In the genomic region with DNA sequence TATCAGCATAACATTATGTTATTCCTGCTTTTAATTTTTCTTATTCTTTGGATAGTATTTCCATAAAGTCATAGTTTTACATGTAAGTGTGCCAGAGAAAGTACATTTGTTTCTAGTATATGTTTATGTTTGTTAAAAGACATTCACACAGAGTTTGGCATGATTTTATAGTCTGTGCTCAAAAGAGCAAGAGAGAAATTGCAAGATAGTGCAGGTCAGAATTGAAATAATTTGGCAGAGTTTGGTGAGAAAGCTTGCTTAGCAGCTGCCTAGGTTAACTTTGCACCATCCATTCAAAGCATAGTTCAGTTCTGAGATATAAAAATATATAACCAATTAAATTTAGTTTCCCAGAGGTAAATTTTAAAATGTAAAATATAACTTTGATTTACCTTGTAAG, we compare ENCODE assay signal across 18 cellular contexts. TPM values are rescaled to one million over a fixed set of nuclear protein-coding genes. Genes with fewer than 3 reads are reported as not detected.
A peak's percentile ranks its signal among the peaks of the same experiment; 100 is the strongest.
DNase-seq lines count a peak whose midpoint lies in the region; ATAC-seq and TF ChIP-seq lines count a peak whose summit lies in the region.
"Had no signal": no experiment of that assay in that cellular context is flagged by ENCODE, and none has a peak within 500 bp of the region (broad histone marks: within the 10 kb centered on the region; RNA-seq: fewer than 3 reads in every experiment).

No MANE protein-coding gene starts in this region.

- no peak for TF ChIP-seq CTCF in OCI-LY7 (conservative IDR thresholded peaks at IDR 0.05; ENCODE audit: low read length)
- no peak for TF ChIP-seq CTCF in left lung (IDR thresholded peaks at IDR 0.05)
- no peak for TF ChIP-seq CTCF in ovary (IDR thresholded peaks at IDR 0.05)

- H3K27me3 ChIP-seq in effector memory CD4-positive, alpha-beta T cell (replicated peaks; ENCODE audit: control insufficient read depth, insufficient read depth, low read length, poor library complexity, severe bottlenecking), result no peaks in the 10 kb centered on the region
- H3K27me3 ChIP-seq in left lung (no peaks in the 10 kb centered on the region), ovary (no peaks in the 10 kb centered on the region)
- H3K27me3 ChIP-seq: breast epithelium had no signal

- BruUV-seq in OCI-LY7 (replicated peaks; lab: Mats Ljungman, UMichigan), result no TSS peak

- no peak overlapping the region for H2AFZ ChIP-seq in OCI-LY7 (ENCODE audit: low read length)

- H3K27ac ChIP-seq in OCI-LY7 (ENCODE audit: low read depth, low read length, poor library complexity, severe bottlenecking) (no peak overlapping the region), left lung (peak overlapping the region in 1 of 2 donors; percentile 5), ovary (no peak overlapping the region)
- peak overlapping the region; percentile 75 for H3K27ac ChIP-seq in effector memory CD4-positive, alpha-beta T cell (ENCODE audit: insufficient read depth, low read length, poor library complexity, severe bottlenecking)
- H3K27ac ChIP-seq: breast epithelium had no signal

- H3K4me1 Mint-ChIP-seq in activated naive CD4-positive, alpha-beta T cell treated with anti-CD3 and anti-CD28 coated beads for 36 hours (ENCODE audit: low read depth), result peaks cover 91% of the 10 kb centered on the region
- peaks cover 48 to 85% of the 10 kb centered on the region in 2 donors for H3K4me1 Mint-ChIP-seq in stimulated activated naive B cell treated with anti-CD40 and anti-IgM and Interleukin-4, amounts not matched to agents 10 μg/mL and 1 μg/mL and 100 μg/mL, for 72 hours

- CTCF ChIA-PET in activated naive CD4-positive, alpha-beta T cell treated with anti-CD3 and anti-CD28 coated beads for 36 hours (lab: Charles Lee), result no interaction called here
- CTCF ChIA-PET in OCI-LY7 (lab: Charles Lee; ENCODE audit: unreplicated experiment), result interaction anchor here (0.6 kb wide), 1 partner anchor 823 kb away, joined by 4 read pairs; no protein-coding TSS in a partner anchor

- no peaks in the 10 kb centered on the region for H3K36me3 ChIP-seq in OCI-LY7 (ENCODE audit: insufficient read depth, low read length)
- no peaks in the 10 kb centered on the region for H3K36me3 ChIP-seq in effector memory CD4-positive, alpha-beta T cell (ENCODE audit: control insufficient read depth, insufficient read depth, low read length)
- no peaks in the 10 kb centered on the region for H3K36me3 ChIP-seq in left lung
- no peaks in the 10 kb centered on the region for H3K36me3 ChIP-seq in ovary
- H3K36me3 ChIP-seq: breast epithelium had no signal

- H3K4me3 ChIP-seq in OCI-LY7 (ENCODE audit: low read depth, low read length, poor library complexity, severe bottlenecking) (no peak overlapping the region), left lung (no peak overlapping the region), ovary (no peak overlapping the region)
- no peak overlapping the region for H3K4me3 ChIP-seq in effector memory CD4-positive, alpha-beta T cell (ENCODE audit: insufficient read depth, low read depth, low read length, poor library complexity, severe bottlenecking)
- H3K4me3 ChIP-seq: breast epithelium, K562 had no signal

- peak; percentile 6 for ATAC-seq in stimulated activated naive B cell treated with anti-CD40 and anti-IgM and Interleukin-4, amounts not matched to agents 10 μg/mL and 1 μg/mL and 100 μg/mL, for 72 hours (replicated peaks)
- ATAC-seq in left lung, result no peak
- ATAC-seq: HCT116 had no signal

- peaks cover 52% of the 10 kb centered on the region; the same call in 1 of the 2 replicates for H3K79me2 ChIP-seq in OCI-LY7 (ENCODE audit: insufficient read depth, low read depth, low read length)

- TF ChIP-seq EP300 in ovary (IDR thresholded peaks at IDR 0.05), result no peak

- H4K20me1 ChIP-seq in OCI-LY7 (ENCODE audit: insufficient read depth, low read length), result no peaks in the 10 kb centered on the region

- H3K27me3 Mint-ChIP-seq in activated naive CD4-positive, alpha-beta T cell treated with anti-CD3 and anti-CD28 coated beads for 36 hours (ENCODE audit: low read depth), result no peaks in the 10 kb centered on the region
- no peaks in the 10 kb centered on the region for H3K27me3 Mint-ChIP-seq in stimulated activated naive B cell treated with anti-CD40 and anti-IgM and Interleukin-4, amounts not matched to agents 10 μg/mL and 1 μg/mL and 100 μg/mL, for 72 hours

- POLR2A ChIA-PET in OCI-LY7 (lab: Charles Lee), result interaction anchor here (1.0 to 1.6 kb wide), 3 partner anchors 10 to 22 kb away, joined by 3 to 7 read pairs (median 4); no protein-coding TSS in a partner anchor

- no peaks in the 10 kb centered on the region for H3K9me3 ChIP-seq in OCI-LY7 (ENCODE audit: low read length)
- no peaks in the 10 kb centered on the region for H3K9me3 ChIP-seq in effector memory CD4-positive, alpha-beta T cell (ENCODE audit: control insufficient read depth, low read length)
- no peaks in the 10 kb centered on the region for H3K9me3 ChIP-seq in left lung
- H3K9me3 ChIP-seq in ovary, result no peaks in the 10 kb centered on the region
- H3K9me3 ChIP-seq: breast epithelium had no signal

- no peak for DNase-seq in activated naive CD4-positive, alpha-beta T cell treated with anti-CD3 and anti-CD28 coated beads for 36 hours
- DNase-seq in activated naive CD4-positive, alpha-beta T cell treated with Interleukin-2 at 50 U/mL for 16 hours, result no peak
- no peak for DNase-seq in OCI-LY7 (ENCODE audit: low spot score)
- DNase-seq in effector memory CD4-positive, alpha-beta T cell, result no peak
- DNase-seq in stimulated activated naive B cell treated with anti-CD40 and anti-IgM and Interleukin-4, amounts not matched to agents 10 μg/mL and 1 μg/mL and 100 μg/mL, for 72 hours, result no peak
- DNase-seq in left lung, result no peak
- DNase-seq in amniotic stem cell (lab: John Stamatoyannopoulos, UW), result no peak
- DNase-seq in ovary, result no peak
- DNase-seq: ACHN; activated naive CD4-positive, alpha-beta T cell; erythroblast; NCI-H2029 treated with DMSO at 0.1 percent for 48 hours; NCI-H446 treated with DMSO at 0.1 percent for 48 hours; Right ventricle myocardium superior; trophoblast cell had no signal

- peak overlapping the region; percentile 86 for H3K27ac Mint-ChIP-seq in activated naive CD4-positive, alpha-beta T cell treated with anti-CD3 and anti-CD28 coated beads for 36 hours
- H3K27ac Mint-ChIP-seq in stimulated activated naive B cell treated with anti-CD40 and anti-IgM and Interleukin-4, amounts not matched to agents 10 μg/mL and 1 μg/mL and 100 μg/mL, for 72 hours, result no peak overlapping the region

- no peaks in the 10 kb centered on the region for H3K9me3 Mint-ChIP-seq in activated naive CD4-positive, alpha-beta T cell treated with anti-CD3 and anti-CD28 coated beads for 36 hours
- peaks cover 6 to 10% of the 10 kb centered on the region in 2 donors for H3K9me3 Mint-ChIP-seq in stimulated activated naive B cell treated with anti-CD40 and anti-IgM and Interleukin-4, amounts not matched to agents 10 μg/mL and 1 μg/mL and 100 μg/mL, for 72 hours

- H3K9me2 ChIP-seq in OCI-LY7 (ENCODE audit: insufficient read depth, low read length), result no peaks in the 10 kb centered on the region

- no peak overlapping the region for H3K4me3 Mint-ChIP-seq in activated naive CD4-positive, alpha-beta T cell treated with anti-CD3 and anti-CD28 coated beads for 36 hours
- H3K4me3 Mint-ChIP-seq in stimulated activated naive B cell treated with anti-CD40 and anti-IgM and Interleukin-4, amounts not matched to agents 10 μg/mL and 1 μg/mL and 100 μg/mL, for 72 hours, result peak overlapping the region in 1 of 2 donors; percentile 44

- H3K4me1 ChIP-seq in OCI-LY7 (ENCODE audit: insufficient read depth, low read length, poor library complexity, severe bottlenecking) (peaks cover 23% of the 10 kb centered on the region), left lung (peaks cover 32 to 89% of the 10 kb centered on the region in 2 donors), ovary (ENCODE audit: insufficient read depth) (peaks cover 18% of the 10 kb centered on the region)
- peaks cover 38% of the 10 kb centered on the region for H3K4me1 ChIP-seq in effector memory CD4-positive, alpha-beta T cell (ENCODE audit: control insufficient read depth, insufficient read depth, low read length, poor library complexity, severe bottlenecking)

- peaks cover 2% of the 10 kb centered on the region for H3K36me3 Mint-ChIP-seq in activated naive CD4-positive, alpha-beta T cell treated with anti-CD3 and anti-CD28 coated beads for 36 hours (ENCODE audit: low read depth)
- peaks cover 19 to 21% of the 10 kb centered on the region in 2 donors for H3K36me3 Mint-ChIP-seq in stimulated activated naive B cell treated with anti-CD40 and anti-IgM and Interleukin-4, amounts not matched to agents 10 μg/mL and 1 μg/mL and 100 μg/mL, for 72 hours

- peak overlapping the region; percentile 34 for H3K4me2 ChIP-seq in OCI-LY7 (ENCODE audit: low read length)

- intact Hi-C loops in activated naive CD4-positive, alpha-beta T cell treated with anti-CD3 and anti-CD28 coated beads for 36 hours (cut with micrococcal nuclease), result loop anchor here (1.0 kb wide), 1 partner anchor 15 kb away; no protein-coding TSS in a partner anchor
- intact Hi-C loops in OCI-LY7 (cut with micrococcal nuclease; ENCODE audit: unreplicated experiment) (no loop called here), left lung (cut with DNase I) (no loop called here), ovary (cut with DNase I) (no loop called here)

- no peak for TF ChIP-seq POLR2A in ovary (IDR thresholded peaks at IDR 0.05)

RNA-seq across cellular contexts. Expression of a gene that starts 17.0 kb away (rescaled TPM):
- 10 to 100 TPM; 45.6 to 49.7 TPM for total RNA-seq in activated naive CD4-positive, alpha-beta T cell treated with anti-CD3 and anti-CD28 coated beads for 36 hours
- 8.1 and 14.9 TPM in 2 replicates for total RNA-seq in OCI-LY7 (2014; rRNA removed; shearing (Covaris generic))
- 22.1 and 25.6 TPM in 2 replicates for total RNA-seq in OCI-LY7 (2022)
- 100 to 1,000 TPM in 1 of 2 donors, 10 to 100 TPM in 1; 82.6 to 102 TPM for total RNA-seq in left lung
- total RNA-seq in ovary, result 10 to 100 TPM; 56.3 to 87.0 (median 61.7) TPM
- 10 to 100 TPM; 25.0 to 35.8 TPM for polyA plus RNA-seq in ovary
